8 cellular contexts compared by ENCODE assay signal in the genomic region with DNA sequence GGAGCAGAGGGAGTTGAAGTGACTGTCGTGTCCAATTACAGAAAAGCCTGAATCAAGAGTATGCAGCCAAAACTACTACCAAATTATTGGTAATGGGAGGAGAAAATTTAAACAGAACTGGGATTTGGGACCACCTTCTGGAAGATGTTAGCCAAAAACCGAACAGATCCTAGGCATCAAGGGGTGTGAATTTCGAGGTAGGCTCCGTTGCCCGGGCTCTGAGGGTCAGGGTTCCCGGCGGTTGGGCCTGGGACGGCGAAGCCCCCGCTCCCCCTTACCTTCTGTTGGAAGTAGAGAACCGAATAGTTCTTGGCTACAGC. TPM values are rescaled to one million over a fixed set of nuclear protein-coding genes. Genes with fewer than 3 reads are reported as not detected.
DNase-seq lines count a peak whose midpoint lies in the region; ATAC-seq and TF ChIP-seq lines count a peak whose summit lies in the region.

No MANE protein-coding gene starts in this region.

- intact Hi-C loops in activated CD4-positive, alpha-beta T cell treated with anti-CD3 and anti-CD28 coated beads for 36 hours (cut with DNase I, micrococcal nuclease), result loop anchor here (1.0 to 5.0 kb wide), 8 partner anchors 20 to 256 kb away; a partner anchor contains a TSS

- H3K9me3 Mint-ChIP-seq in activated CD4-positive, alpha-beta T cell treated with anti-CD3 and anti-CD28 coated beads for 36 hours (ENCODE audit: low read depth), result no peaks in the 10 kb centered on the region

- H3K4me3 ChIP-seq in skin epidermis, result peak overlapping the region; percentile 55 to 72 (median 70)

- peaks cover 5% of the 10 kb centered on the region for H3K4me1 ChIP-seq in foreskin keratinocyte

- H3K4me1 Mint-ChIP-seq in activated CD4-positive, alpha-beta T cell treated with anti-CD3 and anti-CD28 coated beads for 36 hours, result peaks cover 46% of the 10 kb centered on the region

- no peak for ATAC-seq in activated CD4-positive, alpha-beta T cell treated with anti-CD3 and anti-CD28 coated beads for 36 hours
- no peak for ATAC-seq in foreskin keratinocyte

- DNase-seq in activated CD4-positive, alpha-beta T cell treated with anti-CD3 and anti-CD28 coated beads for 36 hours, result no peak
- DNase-seq in activated CD4-positive, alpha-beta T cell treated with anti-CD3 and anti-CD28 coated beads, Interleukin-2, amount 50 U/mL, for 4 hours, result no peak
- DNase-seq in SK-N-DZ (ENCODE audit: low spot score) (peak; percentile 12), foreskin keratinocyte (no peak), GM19238 (ENCODE audit: insufficient read length, low spot score) (no peak), occipital lobe (lab: John Stamatoyannopoulos, UW) (no peak), NCI-H187 treated with DMSO at 0.1 percent for 48 hours (lab: John Stamatoyannopoulos, UW) (no peak)

- peak overlapping the region; percentile 56 for H3K27ac ChIP-seq in foreskin keratinocyte
- H3K27ac ChIP-seq in skin epidermis, result peak overlapping the region in 20 of 21 experiments; percentile 75 to 95 (median 88)

- H3K27me3 Mint-ChIP-seq in activated CD4-positive, alpha-beta T cell treated with anti-CD3 and anti-CD28 coated beads for 36 hours, result no peaks in the 10 kb centered on the region

- H3K27ac Mint-ChIP-seq in activated CD4-positive, alpha-beta T cell treated with anti-CD3 and anti-CD28 coated beads for 36 hours, result peak overlapping the region; percentile 100

- POLR2A ChIA-PET in activated CD4-positive, alpha-beta T cell treated with anti-CD3 and anti-CD28 coated beads for 36 hours (lab: Charles Lee), result interaction anchor here (0.5 to 2.8 kb wide), 9 partner anchors 24 to 386 kb away, joined by 3 to 18 read pairs (median 5); a partner anchor contains a TSS

- CTCF ChIA-PET in activated CD4-positive, alpha-beta T cell treated with anti-CD3 and anti-CD28 coated beads for 36 hours (lab: Charles Lee), result interaction anchor here (0.6 to 2.5 kb wide), 9 partner anchors 11 to 386 kb away, joined by 3 to 17 read pairs (median 6); a partner anchor contains a TSS

- no peaks in the 10 kb centered on the region for H3K27me3 ChIP-seq in foreskin keratinocyte

- no peaks in the 10 kb centered on the region for H3K36me3 Mint-ChIP-seq in activated CD4-positive, alpha-beta T cell treated with anti-CD3 and anti-CD28 coated beads for 36 hours (ENCODE audit: low read depth)

- TF ChIP-seq CTCF in foreskin keratinocyte (conservative IDR thresholded peaks at IDR 0.05), result no peak

- peak overlapping the region; percentile 91 for H3K4me3 Mint-ChIP-seq in activated CD4-positive, alpha-beta T cell treated with anti-CD3 and anti-CD28 coated beads for 36 hours

RNA-seq across cellular contexts. Expression of a gene that starts 0.3 kb away (rescaled TPM):
- 10 to 100 TPM; 18.2 to 23.4 TPM for total RNA-seq in activated CD4-positive, alpha-beta T cell treated with anti-CD3 and anti-CD28 coated beads for 36 hours
- polyA plus RNA-seq in SK-N-DZ (2014; cell fraction: cytosol; rRNA removed), result 40.7 and 44.6 TPM in 2 replicates
- 16.7 and 21.8 TPM in 2 replicates for polyA plus RNA-seq in SK-N-DZ (2014; cell fraction: nucleus; rRNA removed)
- total RNA-seq in foreskin keratinocyte (24.2 and 28.8 TPM in 2 replicates), occipital lobe (29.8 TPM)
- polyA plus RNA-seq in foreskin keratinocyte, result 21.4 and 29.2 TPM in 2 replicates

RNA-seq across cellular contexts. Expression of a gene that starts 1.6 kb away (rescaled TPM):
- total RNA-seq in activated CD4-positive, alpha-beta T cell treated with anti-CD3 and anti-CD28 coated beads for 36 hours, result 10 to 100 TPM; 16.9 to 23.5 TPM
- 33.3 and 35.6 TPM in 2 replicates for polyA plus RNA-seq in SK-N-DZ (2014; cell fraction: cytosol; rRNA removed)
- polyA plus RNA-seq in SK-N-DZ (2014; cell fraction: nucleus; rRNA removed), result 19.6 and 29.7 TPM in 2 replicates
- total RNA-seq in foreskin keratinocyte, result 17.2 and 17.9 TPM in 2 replicates
- polyA plus RNA-seq in foreskin keratinocyte, result 6.1 and 7.8 TPM in 2 replicates
- 2.2 TPM for total RNA-seq in occipital lobe
